10 cellular contexts compared by ENCODE assay signal in genomic region chr4:118086334-118086733, GRCh38. TPM values are rescaled to one million over a fixed set of nuclear protein-coding genes. Genes with fewer than 3 reads are reported as not detected.
DNase-seq lines count a peak whose midpoint lies in the region; ATAC-seq, FAIRE-seq and TF ChIP-seq lines count a peak whose summit lies in the region.
"Had no signal": no experiment of that assay in that cellular context is flagged by ENCODE, and none has a peak within 500 bp of the region (broad histone marks: within the 10 kb centered on the region; RNA-seq: fewer than 3 reads in every experiment).

No MANE protein-coding gene starts in this region.

- no peak for FAIRE-seq in HTR-8/SVneo (lab: Jason Lieb, UNC)
- FAIRE-seq in bronchial epithelial cell (lab: Jason Lieb, UNC) = no peak

- H3K4me3 ChIP-seq in bronchial epithelial cell (ENCODE audit: low read depth, low read length) = no peak overlapping the region
- H3K4me3 ChIP-seq: upper lobe of right lung had no signal

- H3K36me3 ChIP-seq in bronchial epithelial cell (ENCODE audit: control insufficient read depth, insufficient read depth, low read length) = no peaks in the 10 kb centered on the region
- H3K36me3 ChIP-seq: upper lobe of right lung had no signal

- TF ChIP-seq CTCF in bronchial epithelial cell (IDR thresholded peaks at IDR 0.05; ENCODE audit: insufficient read depth, low read length, severe bottlenecking) = no peak

- peak; percentile 55 for DNase-seq in Daoy (ENCODE audit: low read depth)
- peak; percentile 5 for DNase-seq in HTR-8/SVneo (ENCODE audit: insufficient read length, low spot score)
- peak; percentile 67 for DNase-seq in bronchial epithelial cell (ENCODE audit: low read depth)
- peak; percentile 25 for DNase-seq in middle frontal gyrus (ENCODE audit: extremely low spot score, low spot score)
- no peak for DNase-seq in GDM1 (lab: John Stamatoyannopoulos, UW)
- no peak for DNase-seq in NK-92 treated with Interleukin-12 subunit alpha and Interleukin-12 subunit beta, amount 100 ng/mL, for 24 hours (lab: John Stamatoyannopoulos, UW)
- DNase-seq: left ventricle myocardium superior, NCI-H774, upper lobe of right lung had no signal

- H3K27me3 ChIP-seq in bronchial epithelial cell (ENCODE audit: control insufficient read depth, insufficient read depth, low read length) = no peaks in the 10 kb centered on the region
- H3K27me3 ChIP-seq: upper lobe of right lung had no signal

- no peak for ATAC-seq in HG03521 (IDR thresholded peaks at IDR 0.05; ENCODE audit: unreplicated experiment)
- ATAC-seq: left ventricle myocardium superior, upper lobe of right lung had no signal

RNA-seq across cellular contexts. Expression of gene NDST3, which starts 52.0 kb away (rescaled TPM):
- total RNA-seq in Daoy (2014; rRNA removed; shearing (Covaris generic)) = 0.27 and 0.57 TPM in 2 replicates
- not detected in 2 replicates for total RNA-seq in bronchial epithelial cell
- total RNA-seq: left ventricle myocardium superior, upper lobe of right lung had no signal

Comparison
In these comparisons a context has a peak if more than half of its experiments do, and no peak if none do; other contexts are left out.
1. DNase-seq: peak in Daoy (single experiment), HTR-8/SVneo (single experiment), bronchial epithelial cell (single experiment) and middle frontal gyrus (single experiment); none in GDM1 (single experiment) and NK-92 treated with Interleukin-12 subunit alpha and Interleukin-12 subunit beta, amount 100 ng/mL, for 24 hours (single experiment).